In the genomic region with DNA sequence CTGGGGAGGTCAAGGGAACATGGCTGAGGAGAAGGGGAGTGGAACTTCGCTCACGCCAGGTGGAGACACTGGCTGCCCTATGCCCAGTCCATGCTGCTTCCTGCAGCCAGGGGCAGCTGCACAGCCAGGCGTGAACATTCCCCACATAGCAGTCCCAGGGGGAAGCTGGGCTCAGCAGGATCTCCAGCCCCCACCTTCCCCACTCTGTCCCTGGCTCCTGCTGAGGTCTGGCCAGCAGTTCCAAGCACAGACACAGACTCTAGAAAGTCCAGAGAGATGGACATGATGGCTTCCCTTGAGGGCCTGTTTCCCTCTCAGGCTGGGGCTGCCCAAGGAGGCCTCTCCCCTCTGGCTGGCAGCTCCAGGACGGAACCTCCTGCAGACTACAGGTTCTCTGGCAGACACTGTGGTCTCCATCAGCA, we compare ENCODE assay signal across 9 cellular contexts. TPM values are rescaled to one million over a fixed set of nuclear protein-coding genes. Genes with fewer than 3 reads are reported as not detected.
DNase-seq lines count a peak whose midpoint lies in the region; ATAC-seq and TF ChIP-seq lines count a peak whose summit lies in the region.
"Had no signal": no experiment of that assay in that cellular context is flagged by ENCODE, and none has a peak within 500 bp of the region (broad histone marks: within the 10 kb centered on the region; RNA-seq: fewer than 3 reads in every experiment).

No MANE protein-coding gene starts in this region.

- peak; percentile 53 for TF ChIP-seq CTCF in choroid plexus epithelial cell (conservative IDR thresholded peaks at IDR 0.05; ENCODE audit: low read depth, low read length)

- intact Hi-C loops in left colon (cut with DNase I, micrococcal nuclease) = no loop called here

- ATAC-seq in left colon (no peak), GM18519 (IDR thresholded peaks at IDR 0.05; ENCODE audit: low FRiP score, unreplicated experiment) (no peak)

- H3K4me3 ChIP-seq in HUES64 (ENCODE audit: low read length) (no peak overlapping the region), choroid plexus epithelial cell (ENCODE audit: low read depth, low read length) (no peak overlapping the region)
- no peak overlapping the region for H3K4me3 ChIP-seq in effector memory CD4-positive, alpha-beta T cell (ENCODE audit: insufficient read depth, low read depth, low read length, poor library complexity, severe bottlenecking)

- peaks cover 46% of the 10 kb centered on the region for H3K4me1 ChIP-seq in HUES64 (ENCODE audit: insufficient read depth, low read length)
- H3K4me1 ChIP-seq in effector memory CD4-positive, alpha-beta T cell (ENCODE audit: control insufficient read depth, insufficient read depth, low read length, poor library complexity, severe bottlenecking) = no peaks in the 10 kb centered on the region

- peak overlapping the region; percentile 34; the same call in 1 of the 2 replicates for H3K9ac ChIP-seq in HUES64 (ENCODE audit: low read depth, low read length)

- H3K27me3 ChIP-seq in HUES64 (ENCODE audit: insufficient read depth, low read length) = no peaks in the 10 kb centered on the region
- no peaks in the 10 kb centered on the region for H3K27me3 ChIP-seq in effector memory CD4-positive, alpha-beta T cell (replicated peaks; ENCODE audit: control insufficient read depth, insufficient read depth, low read length, poor library complexity, severe bottlenecking)

- DNase-seq in choroid plexus epithelial cell (ENCODE audit: low read depth) (peak; percentile 72), left colon (peak; percentile 36 to 65), substantia nigra (lab: John Stamatoyannopoulos, UW) (peak in 15 of 49 donors; percentile 13 to 62 (median 44)), NCI-H1105 treated with DMSO at 0.1 percent for 48 hours (lab: John Stamatoyannopoulos, UW) (no peak), DMS79 (lab: John Stamatoyannopoulos, UW) (no peak)
- DNase-seq in effector memory CD4-positive, alpha-beta T cell = no peak
- DNase-seq: KG1 had no signal

- peak overlapping the region; percentile 76; the same call in 1 of the 2 replicates for H3K27ac ChIP-seq in HUES64 (ENCODE audit: low read depth, low read length)
- peak overlapping the region; percentile 84 for H3K27ac ChIP-seq in substantia nigra (ENCODE audit: low read depth, low read length, poor library complexity, severe bottlenecking)
- H3K27ac ChIP-seq in effector memory CD4-positive, alpha-beta T cell (ENCODE audit: insufficient read depth, low read length, poor library complexity, severe bottlenecking) = no peak overlapping the region

- 77% methylated on average over 4 of the region's 4 CpGs for WGBS in HUES64

- peaks cover 6% of the 10 kb centered on the region; the same call in 1 of the 2 replicates for H3K36me3 ChIP-seq in HUES64 (ENCODE audit: insufficient read depth, low read length)
- H3K36me3 ChIP-seq in effector memory CD4-positive, alpha-beta T cell (ENCODE audit: control insufficient read depth, insufficient read depth, low read length) = no peaks in the 10 kb centered on the region

- no peaks in the 10 kb centered on the region for H3K9me3 ChIP-seq in HUES64 (ENCODE audit: insufficient read depth, low read depth, low read length)
- H3K9me3 ChIP-seq in effector memory CD4-positive, alpha-beta T cell (ENCODE audit: control insufficient read depth, low read length) = no peaks in the 10 kb centered on the region

RNA-seq across cellular contexts. Expression of a gene that starts 9.3 kb away (rescaled TPM):
- polyA plus RNA-seq in HUES64 (2013, experiment 1 of 2) = 61.3 TPM
- polyA plus RNA-seq in HUES64 (2013, experiment 2 of 2) = 64.8 TPM
- total RNA-seq in left colon = 100 to 1,000 TPM; 343 to 345 TPM

RNA-seq across cellular contexts. Expression of a gene that starts 34.6 kb away (rescaled TPM):
- 18.0 TPM for polyA plus RNA-seq in HUES64 (2013, experiment 1 of 2)
- polyA plus RNA-seq in HUES64 (2013, experiment 2 of 2) = 22.3 TPM
- 10 to 100 TPM; 10.7 to 15.3 TPM for total RNA-seq in left colon

RNA-seq across cellular contexts. Expression of a gene that starts 35.6 kb away (rescaled TPM):
- 108 TPM for polyA plus RNA-seq in HUES64 (2013, experiment 1 of 2)
- 105 TPM for polyA plus RNA-seq in HUES64 (2013, experiment 2 of 2)
- 10 to 100 TPM in 1 of 2 donors, 1 to 10 TPM in 1; 4.2 to 10.8 TPM for total RNA-seq in left colon

RNA-seq across cellular contexts. Expression of a gene that starts 42.7 kb away (rescaled TPM):
- 0.60 TPM for polyA plus RNA-seq in HUES64 (2013, experiment 1 of 2)
- 0.95 TPM for polyA plus RNA-seq in HUES64 (2013, experiment 2 of 2)
- under 1 TPM; 0.42 to 0.73 TPM for total RNA-seq in left colon

RNA-seq across cellular contexts. Expression of a gene that starts 58.9 kb away (rescaled TPM):
- polyA plus RNA-seq in HUES64 (2013, experiment 1 of 2) = 60.6 TPM
- 57.7 TPM for polyA plus RNA-seq in HUES64 (2013, experiment 2 of 2)
- 10 to 100 TPM; 16.0 to 18.8 TPM for total RNA-seq in left colon

Comparison
In these comparisons a context has a peak if more than half of its experiments do, and no peak if none do; other contexts are left out.
1. DNase-seq: peak in choroid plexus epithelial cell (single experiment) and left colon (2 of 2); none in NCI-H1105 treated with DMSO at 0.1 percent for 48 hours (single experiment), effector memory CD4-positive, alpha-beta T cell (0 of 3) and DMS79 (single experiment).